Comparison of ENCODE assay signal across 13 cellular contexts in the genomic region with DNA sequence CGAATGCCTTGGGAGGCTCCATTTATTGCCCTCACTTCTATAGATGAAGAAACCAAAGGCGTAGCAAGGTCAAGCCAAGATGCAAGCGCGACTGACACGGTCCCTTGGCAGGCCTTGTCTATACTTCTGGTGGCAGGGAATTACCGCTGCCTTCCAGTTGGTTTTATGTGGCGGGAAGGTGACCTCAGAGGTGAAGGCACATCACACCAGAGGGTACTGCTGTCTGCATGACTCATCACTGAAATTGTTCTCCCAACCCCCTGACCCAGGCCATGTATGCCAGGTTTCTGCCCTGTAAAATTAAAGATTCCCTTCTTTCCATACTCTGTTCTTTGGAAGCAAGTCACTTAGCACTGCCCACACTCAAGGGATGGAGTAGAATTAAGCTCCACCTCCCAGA. TPM values are rescaled to one million over a fixed set of nuclear protein-coding genes. Genes with fewer than 3 reads are reported as not detected.
DNase-seq lines count a peak whose midpoint lies in the region; ATAC-seq, FAIRE-seq and TF ChIP-seq lines count a peak whose summit lies in the region.
"Had no signal": no experiment of that assay in that cellular context is flagged by ENCODE, and none has a peak within 500 bp of the region (broad histone marks: within the 10 kb centered on the region; RNA-seq: fewer than 3 reads in every experiment).

No MANE protein-coding gene starts in this region.

- in situ Hi-C loops in brain microvascular endothelial cell (cut with HindIII; ENCODE audit: low pct_ligation_motif_present, low sequenced_read_pairs), result loop anchor here (25.0 kb wide), 1 partner anchor 294 kb away; no protein-coding TSS in a partner anchor

- dilution Hi-C loops in endothelial cell of umbilical vein (cut with MboI; ENCODE audit: extremely low pct_ligation_motif_present, low sequenced_read_pairs), result loop anchor here (25.0 kb wide), 1 partner anchor 169 kb away; no protein-coding TSS in a partner anchor

- POLR2A ChIA-PET in endothelial cell of umbilical vein (lab: Charles Lee), result no interaction called here
- POLR2A ChIA-PET in CD4-positive, alpha-beta memory T cell (lab: Charles Lee; ENCODE audit: partially characterized antibody), result no interaction called here

- peak overlapping the region; percentile 98 for H3K27ac Mint-ChIP-seq in nephron progenitor cell
- H3K27ac Mint-ChIP-seq in CD4-positive, alpha-beta memory T cell, result no peak overlapping the region
- H3K27ac Mint-ChIP-seq: activated CD4-positive, alpha-beta T cell treated with anti-CD3 and anti-CD28 coated beads for 36 hours; activated naive CD8-positive, alpha-beta T cell had no signal

- peaks cover 0 to 23% (median 10%) of the 10 kb centered on the region in 11 experiments; a peak in 15 of 22 replicates for H3K9me3 ChIP-seq in BLaER1 treated with 17β-estradiol and CSF1 and Interleukin-3, amounts not matched to agents 10 nM and 100 nM (replicated peaks in 1 of 11)
- no peaks in the 10 kb centered on the region for H3K9me3 ChIP-seq in endothelial cell of umbilical vein (replicated peaks; ENCODE audit: control insufficient read depth, insufficient read depth, low read length)
- H3K9me3 ChIP-seq in CD4-positive, alpha-beta memory T cell (ENCODE audit: control insufficient read depth in 1 of 2, low read length in 2 of 2), result no peaks in the 10 kb centered on the region

- intact Hi-C loops in endothelial cell of umbilical vein (cut with micrococcal nuclease), result no loop called here
- intact Hi-C loops in CD4-positive, alpha-beta memory T cell (cut with micrococcal nuclease), result no loop called here

- peaks cover 3% of the 10 kb centered on the region for H3K27me3 Mint-ChIP-seq in nephron progenitor cell (ENCODE audit: low read depth, poor library complexity)
- no peaks in the 10 kb centered on the region for H3K27me3 Mint-ChIP-seq in CD4-positive, alpha-beta memory T cell
- H3K27me3 Mint-ChIP-seq: activated CD4-positive, alpha-beta T cell treated with anti-CD3 and anti-CD28 coated beads for 36 hours; activated naive CD8-positive, alpha-beta T cell had no signal

- no peak for ATAC-seq in HG03175 (IDR thresholded peaks at IDR 0.05; ENCODE audit: unreplicated experiment)
- ATAC-seq: activated CD4-positive, alpha-beta T cell treated with anti-CD3 and anti-CD28 coated beads for 36 hours had no signal

- no peak for FAIRE-seq in endothelial cell of umbilical vein (lab: Jason Lieb, UNC)

- peaks cover 67% of the 10 kb centered on the region for H3K79me2 ChIP-seq in endothelial cell of umbilical vein (ENCODE audit: control insufficient read depth, insufficient read depth, low read length)

- TF ChIP-seq CTCF in endothelial cell of umbilical vein (IDR thresholded peaks at IDR 0.05; ENCODE audit: extremely low read depth in 1 of 2, insufficient read depth in 1 of 2, low read depth in 1 of 2, low read length in 2 of 2), result no peak
- TF ChIP-seq CTCF in nephron progenitor cell (IDR thresholded peaks at IDR 0.05), result no peak
- no peak for TF ChIP-seq CTCF in brain microvascular endothelial cell (IDR thresholded peaks at IDR 0.05; ENCODE audit: low read depth, low read length, missing control alignments)

- H3K36me3 Mint-ChIP-seq in nephron progenitor cell (ENCODE audit: low read depth), result peaks cover 78% of the 10 kb centered on the region
- no peaks in the 10 kb centered on the region for H3K36me3 Mint-ChIP-seq in CD4-positive, alpha-beta memory T cell
- H3K36me3 Mint-ChIP-seq: activated naive CD8-positive, alpha-beta T cell had no signal

- peak overlapping the region in 2 of 10 experiments; percentile 6 to 97; a peak in 2 of 20 replicates for H3K4me3 ChIP-seq in BLaER1 treated with 17β-estradiol and CSF1 and Interleukin-3, amounts not matched to agents 10 nM and 100 nM
- no peak overlapping the region for H3K4me3 ChIP-seq in endothelial cell of umbilical vein (replicated peaks in 1 of 3; ENCODE audit: insufficient read depth in 1 of 3, low read depth in 1 of 3, low read length in 3 of 3)
- no peak overlapping the region for H3K4me3 ChIP-seq in brain microvascular endothelial cell (ENCODE audit: low read depth, low read length)
- no peak overlapping the region for H3K4me3 ChIP-seq in CD4-positive, alpha-beta memory T cell (ENCODE audit: low read length in 2 of 2)

- H3K27ac ChIP-seq in BLaER1 treated with 17β-estradiol and CSF1 and Interleukin-3, amounts not matched to agents 10 nM and 100 nM, result no peak overlapping the region
- H3K27ac ChIP-seq in endothelial cell of umbilical vein (ENCODE audit: insufficient read depth, low read depth, low read length) (no peak overlapping the region), brain microvascular endothelial cell (no peak overlapping the region)
- H3K27ac ChIP-seq in CD4-positive, alpha-beta memory T cell (ENCODE audit: low read depth, low read length), result no peak overlapping the region

- BruUV-seq in endothelial cell of umbilical vein (replicated peaks; lab: Mats Ljungman, UMichigan), result no TSS peak

- DNase-seq in NCI-H69 (lab: John Stamatoyannopoulos, UW), result peak; percentile 63
- DNase-seq in endothelial cell of umbilical vein (ENCODE audit: low read depth, low spot score), result peak; percentile 28
- DNase-seq in nephron progenitor cell, result no peak
- no peak for DNase-seq in activated gamma-delta T cell treated with Interleukin-2 at 50 U/mL for 16 hours
- no peak for DNase-seq in brain microvascular endothelial cell
- no peak for DNase-seq in CD4-positive, alpha-beta memory T cell
- DNase-seq: activated CD4-positive, alpha-beta T cell treated with anti-CD3 and anti-CD28 coated beads for 36 hours; NCI-H1694; stimulated activated CD4-positive, alpha-beta T cell treated with anti-CD3 and anti-CD28 coated beads, Interleukin-15, amount 100 ng/mL, for 24 hours; stimulated activated naive CD4-positive, alpha-beta T cell treated with Interleukin-2 at 50 U/mL for 16 hours had no signal

- peak overlapping the region in 10 of 11 experiments; percentile 2 to 97 (median 88); a peak in 17 of 22 replicates for H3K4me2 ChIP-seq in BLaER1 treated with 17β-estradiol and CSF1 and Interleukin-3, amounts not matched to agents 10 nM and 100 nM
- H3K4me2 ChIP-seq in endothelial cell of umbilical vein (ENCODE audit: insufficient read depth, low read length), result no peak overlapping the region

- no peaks in the 10 kb centered on the region for H3K27me3 ChIP-seq in BLaER1 treated with 17β-estradiol and CSF1 and Interleukin-3, amounts not matched to agents 10 nM and 100 nM
- no peaks in the 10 kb centered on the region for H3K27me3 ChIP-seq in endothelial cell of umbilical vein (ENCODE audit: control insufficient read depth in 2 of 2, insufficient read depth in 2 of 2, low read length in 2 of 2)
- H3K27me3 ChIP-seq in brain microvascular endothelial cell (replicated peaks), result no peaks in the 10 kb centered on the region
- no peaks in the 10 kb centered on the region for H3K27me3 ChIP-seq in CD4-positive, alpha-beta memory T cell (ENCODE audit: insufficient read depth, low read length)

- no peak for TF ChIP-seq POLR2A in endothelial cell of umbilical vein (IDR thresholded peaks at IDR 0.05; ENCODE audit: low read depth, low read length)

- peaks cover 11 to 96% (median 93%) of the 10 kb centered on the region in 11 experiments for H4K20me1 ChIP-seq in BLaER1 treated with 17β-estradiol and CSF1 and Interleukin-3, amounts not matched to agents 10 nM and 100 nM
- H4K20me1 ChIP-seq in endothelial cell of umbilical vein (replicated peaks; ENCODE audit: control insufficient read depth, extremely low read depth, insufficient read depth, low read length), result peaks cover 4% of the 10 kb centered on the region

- CTCF ChIA-PET in endothelial cell of umbilical vein (lab: Charles Lee), result no interaction called here
- CTCF ChIA-PET in CD4-positive, alpha-beta memory T cell (lab: Charles Lee; ENCODE audit: partially characterized antibody), result interaction anchor here (1.0 kb wide), 1 partner anchor 13 kb away, joined by 3 read pairs; no protein-coding TSS in a partner anchor

- H3K36me3 ChIP-seq in BLaER1 treated with 17β-estradiol and CSF1 and Interleukin-3, amounts not matched to agents 10 nM and 100 nM, result peaks cover 4 to 100% (median 98%) of the 10 kb centered on the region in 11 experiments; a peak in 20 of 22 replicates
- H3K36me3 ChIP-seq in endothelial cell of umbilical vein (ENCODE audit: control insufficient read depth in 2 of 2, extremely low read depth in 1 of 2, insufficient read depth in 2 of 2, low read length in 2 of 2) (peaks cover 0 to 17% of the 10 kb centered on the region in 2 experiments), brain microvascular endothelial cell (replicated peaks) (peaks cover under 1% of the 10 kb centered on the region)
- no peaks in the 10 kb centered on the region for H3K36me3 ChIP-seq in CD4-positive, alpha-beta memory T cell (ENCODE audit: insufficient read depth, low read length)

- no peaks in the 10 kb centered on the region for H3K9me1 ChIP-seq in endothelial cell of umbilical vein (replicated peaks; ENCODE audit: control insufficient read depth, extremely low read depth, insufficient read depth, low read length)

- peaks cover 50% of the 10 kb centered on the region for H3K4me1 Mint-ChIP-seq in nephron progenitor cell
- H3K4me1 Mint-ChIP-seq in CD4-positive, alpha-beta memory T cell, result peaks cover 13 to 21% (median 16%) of the 10 kb centered on the region in 4 donors

- peaks cover 17 to 87% (median 66%) of the 10 kb centered on the region in 10 experiments for H3K4me1 ChIP-seq in BLaER1 treated with 17β-estradiol and CSF1 and Interleukin-3, amounts not matched to agents 10 nM and 100 nM
- H3K4me1 ChIP-seq in endothelial cell of umbilical vein (ENCODE audit: control insufficient read depth, extremely low read depth, insufficient read depth, low read length), result peaks cover 46% of the 10 kb centered on the region
- H3K4me1 ChIP-seq in CD4-positive, alpha-beta memory T cell (ENCODE audit: insufficient read depth, low read length), result peaks cover 17% of the 10 kb centered on the region

- H2AFZ ChIP-seq in endothelial cell of umbilical vein (ENCODE audit: low read depth, low read length), result no peak overlapping the region

- peak overlapping the region in 2 of 11 experiments; percentile 90 to 93; a peak in 2 of 22 replicates for H3K9ac ChIP-seq in BLaER1 treated with 17β-estradiol and CSF1 and Interleukin-3, amounts not matched to agents 10 nM and 100 nM
- no peak overlapping the region for H3K9ac ChIP-seq in endothelial cell of umbilical vein (replicated peaks; ENCODE audit: extremely low read depth, insufficient read depth, low read length)

- peak overlapping the region; percentile 46 for H3K4me3 Mint-ChIP-seq in nephron progenitor cell
- H3K4me3 Mint-ChIP-seq in CD4-positive, alpha-beta memory T cell, result no peak overlapping the region
- H3K4me3 Mint-ChIP-seq: activated CD4-positive, alpha-beta T cell treated with anti-CD3 and anti-CD28 coated beads for 36 hours; activated naive CD8-positive, alpha-beta T cell had no signal

- peaks cover 16% of the 10 kb centered on the region for H3K9me3 Mint-ChIP-seq in nephron progenitor cell
- H3K9me3 Mint-ChIP-seq in CD4-positive, alpha-beta memory T cell, result peaks cover 0 to 2% (median 0%) of the 10 kb centered on the region in 8 donors

RNA-seq across cellular contexts. Expression of a gene that starts 36.1 kb away (rescaled TPM):
- total RNA-seq in endothelial cell of umbilical vein, result 73.4 and 77.3 TPM in 2 replicates
- 41.8 and 48.6 TPM in 2 replicates for polyA plus RNA-seq in endothelial cell of umbilical vein
- 60.3 and 60.5 TPM in 2 replicates for polyA plus RNA-seq in endothelial cell of umbilical vein (2011; cell fraction: cytosol; rRNA removed)
- 24.9 and 32.6 TPM in 2 replicates for polyA plus RNA-seq in endothelial cell of umbilical vein (2011; cell fraction: nucleus; rRNA removed)
- 78.1 and 122 TPM in 2 replicates for polyA plus RNA-seq in endothelial cell of umbilical vein (2012)
- polyA minus RNA-seq in endothelial cell of umbilical vein, result 26.9 and 38.6 TPM in 2 replicates
- polyA minus RNA-seq in endothelial cell of umbilical vein (2011; cell fraction: cytosol; rRNA and poly(A)+ RNA removed), result 16.4 TPM
- 24.4 and 25.2 TPM in 2 replicates for polyA minus RNA-seq in endothelial cell of umbilical vein (2011; cell fraction: nucleus; rRNA and poly(A)+ RNA removed)
- total RNA-seq in CD4-positive, alpha-beta memory T cell, result 10 to 100 TPM; 32.5 to 33.5 TPM
- 100 to 1,000 TPM in 1 of 2 donors, 10 to 100 TPM in 1; 80.0 to 116 TPM for polyA plus RNA-seq in CD4-positive, alpha-beta memory T cell

Comparison
In these comparisons a context has a peak if more than half of its experiments do, and no peak if none do; other contexts are left out.
1. DNase-seq: peak in NCI-H69 (single experiment) and endothelial cell of umbilical vein (single experiment); none in nephron progenitor cell (single experiment), activated gamma-delta T cell treated with Interleukin-2 at 50 U/mL for 16 hours (single experiment), brain microvascular endothelial cell (single experiment) and CD4-positive, alpha-beta memory T cell (0 of 5).